ENCODE assay signal across 8 cellular contexts in the genomic region with DNA sequence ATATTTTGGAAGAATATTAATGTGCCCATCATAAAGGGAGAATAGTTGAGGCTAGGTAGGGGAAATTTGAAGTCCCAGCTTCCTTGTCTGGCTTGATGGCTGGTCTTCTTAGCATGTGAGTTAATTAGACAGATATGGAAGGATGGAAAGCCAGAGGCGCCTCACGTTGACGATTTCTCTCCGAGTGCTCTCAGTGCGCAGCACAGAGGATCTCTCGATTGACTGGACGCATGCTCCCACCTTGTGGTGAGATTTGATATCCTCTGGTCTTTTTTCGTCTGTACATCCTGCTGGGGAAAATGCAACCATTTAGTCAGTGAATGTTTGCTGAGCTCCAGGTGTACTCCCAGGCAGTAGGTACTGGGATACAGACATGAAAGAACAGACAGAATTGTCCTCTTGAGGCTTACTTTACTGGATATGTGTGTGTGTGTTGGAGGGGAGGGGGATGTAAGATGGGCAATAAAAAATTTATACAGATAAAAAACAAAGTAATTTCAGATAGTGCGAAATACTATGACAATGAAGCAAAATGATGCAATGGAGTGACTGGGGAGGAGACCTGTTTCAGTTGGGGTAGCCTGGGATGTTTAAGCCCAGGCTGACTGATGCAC.
DNase-seq lines count a peak whose midpoint lies in the region; ATAC-seq and TF ChIP-seq lines count a peak whose summit lies in the region.

No MANE protein-coding gene starts in this region.

- DNase-seq in IMR-90 (peak; percentile 72), fibroblast of peridontal ligament (ENCODE audit: extremely low read depth) (peak; percentile 81), osteocyte (ENCODE audit: extremely low spot score, unreplicated experiment) (peak; percentile 86), upper lobe of right lung (no peak), mesenteric fat pad (ENCODE audit: low spot score) (no peak), nucleus accumbens (lab: John Stamatoyannopoulos, UW) (no peak)
- peak; percentile 67 for DNase-seq in activated CD8-positive, alpha-beta memory T cell treated with anti-CD3 and anti-CD28 coated beads, Interleukin-2, amount 50 U/mL, for 48 hours

- H3K27me3 ChIP-seq in IMR-90 (ENCODE audit: control insufficient read depth, insufficient read depth, low read length) = peaks cover 15% of the 10 kb centered on the region
- H3K27me3 ChIP-seq in upper lobe of right lung = no peaks in the 10 kb centered on the region

- no peaks in the 10 kb centered on the region for H3K79me1 ChIP-seq in IMR-90 (ENCODE audit: low read depth in 1 of 2, low read length in 2 of 2)

- H3K9me3 ChIP-seq in IMR-90 (ENCODE audit: control insufficient read depth, insufficient read depth, low read length) = no peaks in the 10 kb centered on the region
- no peaks in the 10 kb centered on the region for H3K9me3 ChIP-seq in upper lobe of right lung

- H3K36me3 Mint-ChIP-seq in osteocyte (ENCODE audit: unreplicated experiment) = no peaks in the 10 kb centered on the region

- no peaks in the 10 kb centered on the region for H3K36me3 ChIP-seq in IMR-90 (ENCODE audit: control insufficient read depth, insufficient read depth, low read length)
- no peaks in the 10 kb centered on the region for H3K36me3 ChIP-seq in upper lobe of right lung

- no peak overlapping the region for H2BK5ac ChIP-seq in IMR-90 (ENCODE audit: low read depth, low read length, poor library complexity, severe bottlenecking)

- peaks cover 13% of the 10 kb centered on the region for H3K4me1 Mint-ChIP-seq in osteocyte (ENCODE audit: unreplicated experiment)

- no peak for TF ChIP-seq POLR2A in IMR-90 (IDR thresholded peaks at IDR 0.05; ENCODE audit: low read depth, low read length)

- 0% methylated on average over 4 of the region's 9 CpGs; no CpG with 5 or more reads in 1 of the 2 experiments for WGBS in IMR-90 (ENCODE audit: extremely low coverage in 2 of 2, insufficient read length in 1 of 2), 2 experiments

- intact Hi-C loops in IMR-90 (cut with micrococcal nuclease) = loop anchor here (1.0 kb wide), 3 partner anchors 121 to 232 kb away; no protein-coding TSS in a partner anchor
- intact Hi-C loops in upper lobe of right lung (cut with DNase I) = loop anchor here (5.0 kb wide), 1 partner anchor 123 kb away; no protein-coding TSS in a partner anchor

- no peak overlapping the region for H3K56ac ChIP-seq in IMR-90 (ENCODE audit: extremely low read depth, insufficient read depth, low read length)

- no peak overlapping the region for H3K4ac ChIP-seq in IMR-90 (ENCODE audit: low read depth, low read length)

- H4K91ac ChIP-seq in IMR-90 (ENCODE audit: insufficient read depth, low read depth, low read length) = no peak overlapping the region

- H3K4me3 Mint-ChIP-seq in osteocyte (ENCODE audit: unreplicated experiment) = no peak overlapping the region

- in situ Hi-C loops in IMR-90 (cut with MboI; ENCODE audit: low sequenced_read_pairs) = loop anchor here (5.0 kb wide), 2 partner anchors 123 to 233 kb away; no protein-coding TSS in a partner anchor

- H3K9me3 Mint-ChIP-seq in osteocyte (ENCODE audit: unreplicated experiment) = no peaks in the 10 kb centered on the region

- TF ChIP-seq CTCF in GM12875 (IDR thresholded peaks at IDR 0.05; ENCODE audit: borderline replicate concordance, insufficient read depth, low read depth, low read length) (peak; percentile 42; the same call in 1 of the 2 replicates), IMR-90 (conservative IDR thresholded peaks at IDR 0.05; ENCODE audit: low read depth, low read length) (peak; percentile 82), osteocyte (IDR thresholded peaks at IDR 0.05) (peak; percentile 88), upper lobe of right lung (IDR thresholded peaks at IDR 0.05) (peak; percentile 72)

- H3K14ac ChIP-seq in IMR-90 (replicated peaks; ENCODE audit: low read depth, low read length) = no peak overlapping the region

- TF ChIP-seq RAD21 in IMR-90 (IDR thresholded peaks at IDR 0.05; ENCODE audit: low read length) = peak; percentile 91

- H2AK9ac ChIP-seq in IMR-90 (replicated peaks; ENCODE audit: low read depth, low read length, poor library complexity) = no peak overlapping the region

- H3K23ac ChIP-seq in IMR-90 (ENCODE audit: low read depth, low read length) = no peak overlapping the region

- H2BK15ac ChIP-seq in IMR-90 (ENCODE audit: low read depth, low read length) = no peak overlapping the region

- H3K9ac ChIP-seq in IMR-90 (ENCODE audit: low read depth, low read length) = no peak overlapping the region

- ATAC-seq in IMR-90 (ENCODE audit: low read depth) (peak; percentile 98), upper lobe of right lung (peak; percentile 96)

- H3K9me1 ChIP-seq in IMR-90 (ENCODE audit: insufficient read depth, low read length) = no peaks in the 10 kb centered on the region

- no peak overlapping the region for H3K4me3 ChIP-seq in GM12875 (ENCODE audit: low read depth, low read length)
- H3K4me3 ChIP-seq in IMR-90 (ENCODE audit: insufficient read depth, low read depth, low read length) = no peak overlapping the region
- H3K4me3 ChIP-seq in upper lobe of right lung = no peak overlapping the region

- H3K27ac ChIP-seq in IMR-90 (ENCODE audit: insufficient read depth, low read length) (no peak overlapping the region), upper lobe of right lung (no peak overlapping the region)

- peaks cover 23% of the 10 kb centered on the region for H3K27me3 Mint-ChIP-seq in osteocyte (ENCODE audit: unreplicated experiment)

- CTCF ChIA-PET in IMR-90 (lab: Yijun Ruan, JAX) = interaction anchor here (0.8 to 2.2 kb wide), 4 partner anchors 122 to 172 kb away, joined by 4 to 12 read pairs (median 8); no protein-coding TSS in a partner anchor

- H4K5ac ChIP-seq in IMR-90 (ENCODE audit: low read depth, low read length) = no peak overlapping the region

- H3K4me1 ChIP-seq in IMR-90 (ENCODE audit: control insufficient read depth, insufficient read depth, low read length) = no peaks in the 10 kb centered on the region
- peaks cover under 1% of the 10 kb centered on the region for H3K4me1 ChIP-seq in upper lobe of right lung

- POLR2A ChIA-PET in IMR-90 (lab: Charles Lee; ENCODE audit: unreplicated experiment) = interaction anchor here (0.6 kb wide), 1 partner anchor 122 kb away, joined by 3 read pairs; no protein-coding TSS in a partner anchor

- no peaks in the 10 kb centered on the region for H4K20me1 ChIP-seq in IMR-90 (ENCODE audit: insufficient read depth, low read length)

- no peak overlapping the region for H3K18ac ChIP-seq in IMR-90 (ENCODE audit: low read depth, low read length)

- no peak overlapping the region for H2AK5ac ChIP-seq in IMR-90 (ENCODE audit: low read depth, low read length)

- H2BK120ac ChIP-seq in IMR-90 (ENCODE audit: low read depth, low read length) = no peak overlapping the region

- H3K4me2 ChIP-seq in IMR-90 (ENCODE audit: low read depth, low read length) = no peak overlapping the region

- dilution Hi-C loops in IMR-90 (cut with HindIII; ENCODE audit: low sequenced_read_pairs, unreplicated experiment) = no loop called here

- H3K27ac Mint-ChIP-seq in osteocyte (ENCODE audit: unreplicated experiment) = no peak overlapping the region

- H4K8ac ChIP-seq in IMR-90 (ENCODE audit: low read depth in 2 of 2, low read length in 2 of 2) = no peak overlapping the region

- no peak overlapping the region for H2AFZ ChIP-seq in IMR-90 (replicated peaks; ENCODE audit: low read length, poor library complexity)

- BruUV-seq in IMR-90 (replicated peaks; lab: Mats Ljungman, UMichigan) = no TSS peak

- H2BK20ac ChIP-seq in IMR-90 (ENCODE audit: low read depth, low read length) = no peak overlapping the region

TF ChIP-seq in IMR-90, 13 proteins besides CTCF, POLR2A, EP300 and RAD21:
- TF ChIP-seq MXI1 (IDR thresholded peaks at IDR 0.05; ENCODE audit: borderline replicate concordance, low read depth, low read length) (no peak), SMC3 (IDR thresholded peaks at IDR 0.05; ENCODE audit: low read depth, low read length) (peak; percentile 91)
- TF ChIP-seq, protein P1, sequence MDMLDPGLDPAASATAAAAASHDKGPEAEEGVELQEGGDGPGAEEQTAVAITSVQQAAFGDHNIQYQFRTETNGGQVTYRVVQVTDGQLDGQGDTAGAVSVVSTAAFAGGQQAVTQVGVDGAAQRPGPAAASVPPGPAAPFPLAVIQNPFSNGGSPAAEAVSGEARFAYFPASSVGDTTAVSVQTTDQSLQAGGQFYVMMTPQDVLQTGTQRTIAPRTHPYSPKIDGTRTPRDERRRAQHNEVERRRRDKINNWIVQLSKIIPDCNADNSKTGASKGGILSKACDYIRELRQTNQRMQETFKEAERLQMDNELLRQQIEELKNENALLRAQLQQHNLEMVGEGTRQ (IDR thresholded peaks at IDR 0.05; ENCODE audit: low read depth, low read length) = no peak

Comparison
In these comparisons a context has a peak if more than half of its experiments do, and no peak if none do; other contexts are left out.
1. DNase-seq: peak in IMR-90 (single experiment), activated CD8-positive, alpha-beta memory T cell treated with anti-CD3 and anti-CD28 coated beads, Interleukin-2, amount 50 U/mL, for 48 hours (single experiment), fibroblast of peridontal ligament (single experiment) and osteocyte (single experiment); none in upper lobe of right lung (single experiment), mesenteric fat pad (single experiment) and nucleus accumbens (0 of 56).
2. Peak in every context shown above with its lines, with median percentiles within 50 percentile points of each other: CTCF ChIP-seq.